In the genomic region with DNA sequence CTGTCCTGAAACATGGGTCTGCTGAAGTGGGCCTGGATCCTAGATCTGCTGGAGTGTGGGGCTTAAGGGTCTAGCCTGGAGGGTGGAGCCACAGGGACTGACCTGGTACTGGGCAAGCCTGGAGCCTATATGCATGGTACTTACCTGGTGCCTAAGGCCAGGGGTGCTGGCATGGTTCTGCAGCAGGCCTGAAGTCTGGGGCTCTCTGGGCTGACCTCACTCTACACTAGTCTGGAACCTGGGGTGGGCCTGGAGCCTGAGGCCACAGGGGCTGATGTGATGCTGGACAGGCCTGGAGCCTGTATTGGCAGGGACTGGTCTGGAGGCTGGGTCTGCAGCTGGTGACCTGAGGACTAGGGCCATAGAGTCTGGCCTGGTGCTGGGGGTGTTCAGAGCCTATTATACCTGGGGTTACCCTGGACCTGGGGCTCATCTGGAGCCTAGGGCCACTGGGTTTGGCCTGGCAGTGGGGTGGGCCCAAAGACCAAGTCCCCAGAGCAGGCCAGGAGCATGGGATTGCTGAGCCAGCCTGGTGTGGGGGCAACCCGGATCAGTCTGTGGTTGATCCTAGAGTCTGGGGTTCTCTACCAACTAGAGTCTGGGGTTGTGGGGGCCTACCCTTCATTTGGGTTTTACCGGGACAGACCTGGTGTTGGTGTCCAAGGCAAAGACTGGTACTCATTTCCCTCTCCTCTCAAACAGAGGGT, we compare ENCODE assay signal across 21 cellular contexts.
A peak's percentile ranks its signal among the peaks of the same experiment; 100 is the strongest.
DNase-seq lines count a peak whose midpoint lies in the region; ATAC-seq, FAIRE-seq and TF ChIP-seq lines count a peak whose summit lies in the region.
"Had no signal": no experiment of that assay in that cellular context is flagged by ENCODE, and none has a peak within 500 bp of the region (broad histone marks: within the 10 kb centered on the region; RNA-seq: fewer than 3 reads in every experiment).

No MANE protein-coding gene starts in this region.

- H3K36me3 Mint-ChIP-seq in activated naive CD8-positive, alpha-beta T cell treated with anti-CD3 and anti-CD28 coated beads, Interleukin-2, amount 50 U/mL, for 24 hours (ENCODE audit: low read depth): no peaks in the 10 kb centered on the region
- H3K36me3 Mint-ChIP-seq in activated naive CD8-positive, alpha-beta T cell treated with anti-CD3 and anti-CD28 coated beads for 36 hours: no peaks in the 10 kb centered on the region
- H3K36me3 Mint-ChIP-seq in progenitor cell of endocrine pancreas (ENCODE audit: insufficient read depth): peaks cover 51% of the 10 kb centered on the region

- no peak for TF ChIP-seq RAD21 in HepG2 (CRISPR knock-in tag; IDR thresholded peaks at IDR 0.05)

- H3K4me1 Mint-ChIP-seq in activated naive CD8-positive, alpha-beta T cell treated with anti-CD3 and anti-CD28 coated beads, Interleukin-2, amount 50 U/mL, for 24 hours: no peaks in the 10 kb centered on the region
- no peaks in the 10 kb centered on the region for H3K4me1 Mint-ChIP-seq in activated naive CD8-positive, alpha-beta T cell treated with anti-CD3 and anti-CD28 coated beads for 36 hours
- H3K4me1 Mint-ChIP-seq in progenitor cell of endocrine pancreas (ENCODE audit: low read depth): peaks cover 5% of the 10 kb centered on the region
- H3K4me1 Mint-ChIP-seq: CD8-positive, alpha-beta memory T cell had no signal

- no TSS peak for BruUV-seq in HepG2 (replicated peaks; lab: Mats Ljungman, UMichigan)

- H3K27me3 ChIP-seq in lower lobe of right lung (ENCODE audit: low read depth) (no peaks in the 10 kb centered on the region), upper lobe of right lung (no peaks in the 10 kb centered on the region), HepG2 (ENCODE audit: control insufficient read depth in 1 of 2, insufficient read depth in 2 of 2, low read length in 2 of 2) (no peaks in the 10 kb centered on the region)
- H3K27me3 ChIP-seq: BLaER1 treated with 17β-estradiol and CSF1 and Interleukin-3, amounts not matched to agents 10 nM and 100 nM had no signal

- H3K27me3 Mint-ChIP-seq in activated naive CD8-positive, alpha-beta T cell treated with anti-CD3 and anti-CD28 coated beads, Interleukin-2, amount 50 U/mL, for 24 hours: no peaks in the 10 kb centered on the region
- H3K27me3 Mint-ChIP-seq in activated naive CD8-positive, alpha-beta T cell treated with anti-CD3 and anti-CD28 coated beads for 36 hours: no peaks in the 10 kb centered on the region
- H3K27me3 Mint-ChIP-seq in progenitor cell of endocrine pancreas: no peaks in the 10 kb centered on the region
- H3K27me3 Mint-ChIP-seq: CD8-positive, alpha-beta memory T cell had no signal

- H3K9me3 ChIP-seq in lower lobe of right lung (no peaks in the 10 kb centered on the region), upper lobe of right lung (no peaks in the 10 kb centered on the region), HepG2 (ENCODE audit: low read length) (peaks cover 23% of the 10 kb centered on the region)

- peak; percentile 24 for ATAC-seq in activated naive CD8-positive, alpha-beta T cell treated with anti-CD3 and anti-CD28 coated beads, Interleukin-2, amount 50 U/mL, for 24 hours
- peak; percentile 18 to 55 for ATAC-seq in lower lobe of right lung
- peak; percentile 45 for ATAC-seq in upper lobe of right lung
- ATAC-seq in GM21381 (IDR thresholded peaks at IDR 0.05; ENCODE audit: unreplicated experiment): no peak
- no peak for ATAC-seq in HepG2

- DNase-seq in activated naive CD8-positive, alpha-beta T cell treated with anti-CD3 and anti-CD28 coated beads, Interleukin-2, amount 50 U/mL, for 24 hours: no peak
- DNase-seq in activated naive CD8-positive, alpha-beta T cell treated with anti-CD3 and anti-CD28 coated beads for 36 hours: no peak
- DNase-seq in lower lobe of right lung: no peak
- DNase-seq in progenitor cell of endocrine pancreas (ENCODE audit: low spot score, unreplicated experiment): no peak
- DNase-seq in upper lobe of right lung: peak; percentile 42
- no peak for DNase-seq in DMS53 treated with DMSO at 0.1 percent for 48 hours (lab: John Stamatoyannopoulos, UW; ENCODE audit: unreplicated experiment)
- DNase-seq in HepG2 (ENCODE audit: low spot score): no peak
- DNase-seq: 8988T, Calu3, DMS153, H7, Kasumi-1, NCI-H1694 treated with DMSO at 0.1 percent for 48 hours, PC-9, RPMI8226, SHP77 had no signal

- H3K27ac Mint-ChIP-seq in activated naive CD8-positive, alpha-beta T cell treated with anti-CD3 and anti-CD28 coated beads, Interleukin-2, amount 50 U/mL, for 24 hours: no peak overlapping the region
- H3K27ac Mint-ChIP-seq in activated naive CD8-positive, alpha-beta T cell treated with anti-CD3 and anti-CD28 coated beads for 36 hours: no peak overlapping the region
- H3K27ac Mint-ChIP-seq in progenitor cell of endocrine pancreas: peak overlapping the region; percentile 67
- H3K27ac Mint-ChIP-seq: CD8-positive, alpha-beta memory T cell had no signal

- H4K20me1 ChIP-seq in HepG2 (ENCODE audit: insufficient read depth, low read length): no peaks in the 10 kb centered on the region
- H4K20me1 ChIP-seq: BLaER1 treated with 17β-estradiol and CSF1 and Interleukin-3, amounts not matched to agents 10 nM and 100 nM had no signal

- WGBS in HepG2 (ENCODE audit: low lambda C conversion rate): no CpG with 5 or more reads among the region's 2 CpGs

- POLR2A ChIA-PET in HepG2 (lab: Yijun Ruan, JAX): no interaction called here

- H3K4me3 ChIP-seq in lower lobe of right lung: no peak overlapping the region
- no peak overlapping the region for H3K4me3 ChIP-seq in upper lobe of right lung
- no peak overlapping the region for H3K4me3 ChIP-seq in HepG2 (replicated peaks in 1 of 3; ENCODE audit: insufficient read depth in 1 of 3, low read depth in 2 of 3, low read length in 3 of 3)
- H3K4me3 ChIP-seq: BLaER1 treated with 17β-estradiol and CSF1 and Interleukin-3, amounts not matched to agents 10 nM and 100 nM; PC-9 had no signal

- CTCF ChIA-PET in HepG2 (lab: Yijun Ruan, JAX; ENCODE audit: low intra/inter-chr PET ratio, low total read pairs): no interaction called here

- no peak overlapping the region for H2AFZ ChIP-seq in HepG2 (ENCODE audit: low read length)
- H2AFZ ChIP-seq: PC-9 had no signal

- H3K79me2 ChIP-seq in HepG2 (ENCODE audit: insufficient read depth, low read length): no peaks in the 10 kb centered on the region

- H3K36me3 ChIP-seq in lower lobe of right lung (no peaks in the 10 kb centered on the region), upper lobe of right lung (no peaks in the 10 kb centered on the region), HepG2 (replicated peaks in 1 of 2; ENCODE audit: control insufficient read depth in 1 of 2, insufficient read depth in 2 of 2, low read length in 2 of 2) (no peaks in the 10 kb centered on the region)
- H3K36me3 ChIP-seq: BLaER1 treated with 17β-estradiol and CSF1 and Interleukin-3, amounts not matched to agents 10 nM and 100 nM had no signal

- in situ Hi-C loops in HepG2 (cut with HindIII; ENCODE audit: extremely low pct_ligation_motif_present, low pct_unique_long_range_greater_than_20kb): no loop called here

- TF ChIP-seq CTCF in lower lobe of right lung (IDR thresholded peaks at IDR 0.05) (no peak), progenitor cell of endocrine pancreas (IDR thresholded peaks at IDR 0.05; ENCODE audit: unreplicated experiment) (no peak), upper lobe of right lung (IDR thresholded peaks at IDR 0.05) (no peak), HepG2 (CRISPR knock-in tag; IDR thresholded peaks at IDR 0.05) (no peak)

- no peak overlapping the region for H3K9ac ChIP-seq in HepG2 (ENCODE audit: insufficient read depth, low read depth, low read length)
- H3K9ac ChIP-seq: BLaER1 treated with 17β-estradiol and CSF1 and Interleukin-3, amounts not matched to agents 10 nM and 100 nM had no signal

- no peak for FAIRE-seq in HepG2 (lab: Jason Lieb, UNC)
- FAIRE-seq: G401.6, GM12892 had no signal

- TF ChIP-seq POLR2A in HepG2 (IDR thresholded peaks at IDR 0.05; ENCODE audit: insufficient read depth in 1 of 2, low read depth in 2 of 2, low read length in 2 of 2): no peak

- no peak overlapping the region for H3K4me2 ChIP-seq in HepG2 (ENCODE audit: low read depth, low read length)
- H3K4me2 ChIP-seq: BLaER1 treated with 17β-estradiol and CSF1 and Interleukin-3, amounts not matched to agents 10 nM and 100 nM; PC-9 had no signal

- TF ChIP-seq EP300 in HepG2 (IDR thresholded peaks at IDR 0.05; ENCODE audit: low read depth in 2 of 2, low read length in 2 of 2): no peak
- TF ChIP-seq EP300 in HepG2 (CRISPR knock-in tag; IDR thresholded peaks at IDR 0.05; ENCODE audit: borderline replicate concordance): no peak

- intact Hi-C loops in lower lobe of right lung (cut with DNase I): no loop called here
- intact Hi-C loops in upper lobe of right lung (cut with DNase I): no loop called here
- intact Hi-C loops in HepG2 (cut with micrococcal nuclease; ENCODE audit: unreplicated experiment): no loop called here

- H3K4me3 Mint-ChIP-seq in activated naive CD8-positive, alpha-beta T cell treated with anti-CD3 and anti-CD28 coated beads, Interleukin-2, amount 50 U/mL, for 24 hours: no peak overlapping the region
- no peak overlapping the region for H3K4me3 Mint-ChIP-seq in activated naive CD8-positive, alpha-beta T cell treated with anti-CD3 and anti-CD28 coated beads for 36 hours
- H3K4me3 Mint-ChIP-seq in progenitor cell of endocrine pancreas (ENCODE audit: low read depth): no peak overlapping the region
- H3K4me3 Mint-ChIP-seq: CD8-positive, alpha-beta memory T cell had no signal

- H3K9me3 Mint-ChIP-seq in activated naive CD8-positive, alpha-beta T cell treated with anti-CD3 and anti-CD28 coated beads, Interleukin-2, amount 50 U/mL, for 24 hours: peaks cover 5% of the 10 kb centered on the region
- H3K9me3 Mint-ChIP-seq in activated naive CD8-positive, alpha-beta T cell treated with anti-CD3 and anti-CD28 coated beads for 36 hours: no peaks in the 10 kb centered on the region
- peaks cover 12% of the 10 kb centered on the region for H3K9me3 Mint-ChIP-seq in progenitor cell of endocrine pancreas (ENCODE audit: low read depth)

- H3K27ac ChIP-seq in lower lobe of right lung: no peak overlapping the region
- H3K27ac ChIP-seq in upper lobe of right lung: no peak overlapping the region
- no peak overlapping the region for H3K27ac ChIP-seq in HepG2 (ENCODE audit: extremely low read length, insufficient read depth, low read length)
- H3K27ac ChIP-seq: BLaER1 treated with 17β-estradiol and CSF1 and Interleukin-3, amounts not matched to agents 10 nM and 100 nM; PC-9 had no signal

- H3K4me1 ChIP-seq in lower lobe of right lung (no peaks in the 10 kb centered on the region), upper lobe of right lung (no peaks in the 10 kb centered on the region), HepG2 (ENCODE audit: insufficient read depth, low read length) (no peaks in the 10 kb centered on the region)
- H3K4me1 ChIP-seq: BLaER1 treated with 17β-estradiol and CSF1 and Interleukin-3, amounts not matched to agents 10 nM and 100 nM had no signal

TF ChIP-seq in HepG2, 621 proteins besides CTCF, POLR2A, EP300 and RAD21:
- TF ChIP-seq SMARCE1 (IDR thresholded peaks at IDR 0.05; ENCODE audit: borderline replicate concordance): no peak

Comparison
In these comparisons a context has a peak if more than half of its experiments do, and no peak if none do; other contexts are left out.
1. ATAC-seq: peak in activated naive CD8-positive, alpha-beta T cell treated with anti-CD3 and anti-CD28 coated beads, Interleukin-2, amount 50 U/mL, for 24 hours (single experiment), lower lobe of right lung (2 of 2) and upper lobe of right lung (single experiment); none in GM21381 (single experiment) and HepG2 (single experiment).